In the genomic region with DNA sequence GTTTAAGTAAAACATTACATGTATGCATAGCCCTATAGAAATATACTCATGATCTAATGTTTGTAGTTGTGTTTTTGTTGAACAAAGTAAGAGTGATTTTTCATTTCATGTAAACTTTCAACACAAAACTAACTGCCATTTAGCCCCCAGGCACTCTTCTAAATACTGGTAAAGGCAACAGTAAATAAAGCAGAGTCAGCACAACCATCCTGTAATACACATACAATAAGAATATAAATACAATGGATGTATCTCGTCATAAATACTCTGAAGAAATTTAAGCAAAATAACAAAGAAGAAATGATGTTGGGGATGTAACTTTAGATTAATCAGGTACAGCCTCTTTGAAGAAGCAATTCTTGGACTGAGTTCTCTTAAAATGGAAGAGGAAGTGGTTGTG, we compare ENCODE assay signal across 3 cellular contexts.
TF ChIP-seq lines count a peak whose summit lies in the region.

No MANE protein-coding gene starts in this region.

TF ChIP-seq in A549, 52 proteins besides CTCF, POLR2A, EP300 and RAD21:
- TF ChIP-seq CHD2 (IDR thresholded peaks at IDR 0.05; ENCODE audit: low read length, partially characterized antibody) (no peak), MAFK (IDR thresholded peaks at IDR 0.05; ENCODE audit: partially characterized antibody) (peak; percentile 9)

TF ChIP-seq in IMR-90, 13 proteins besides CTCF, POLR2A, EP300 and RAD21:
- no peak for TF ChIP-seq FOS (IDR thresholded peaks at IDR 0.05; ENCODE audit: low read depth, low read length)
- TF ChIP-seq MAFK (IDR thresholded peaks at IDR 0.05; ENCODE audit: low read depth, low read length) = peak; percentile 71
TF ChIP-seq in IMR-90: peak in this region for 1.

TF ChIP-seq in K562, 482 proteins besides CTCF, POLR2A, EP300 and RAD21:
- TF ChIP-seq GATAD2A (IDR thresholded peaks at IDR 0.05) = no peak
- peak; percentile 25; the same call in 1 of the 2 replicates for TF ChIP-seq ZNF316 (IDR thresholded peaks at IDR 0.05)
- TF ChIP-seq, protein P1, sequence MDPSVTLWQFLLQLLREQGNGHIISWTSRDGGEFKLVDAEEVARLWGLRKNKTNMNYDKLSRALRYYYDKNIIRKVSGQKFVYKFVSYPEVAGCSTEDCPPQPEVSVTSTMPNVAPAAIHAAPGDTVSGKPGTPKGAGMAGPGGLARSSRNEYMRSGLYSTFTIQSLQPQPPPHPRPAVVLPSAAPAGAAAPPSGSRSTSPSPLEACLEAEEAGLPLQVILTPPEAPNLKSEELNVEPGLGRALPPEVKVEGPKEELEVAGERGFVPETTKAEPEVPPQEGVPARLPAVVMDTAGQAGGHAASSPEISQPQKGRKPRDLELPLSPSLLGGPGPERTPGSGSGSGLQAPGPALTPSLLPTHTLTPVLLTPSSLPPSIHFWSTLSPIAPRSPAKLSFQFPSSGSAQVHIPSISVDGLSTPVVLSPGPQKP (CRISPR knock-in tag; IDR thresholded peaks at IDR 0.05) = no peak
- TF ChIP-seq ARNT (IDR thresholded peaks at IDR 0.05) = no peak
- TF ChIP-seq PHB2 (IDR thresholded peaks at IDR 0.05; ENCODE audit: low read depth) = no peak
- TF ChIP-seq C11orf30 (IDR thresholded peaks at IDR 0.05; ENCODE audit: low read depth) = peak; percentile 8; the same call in 1 of the 2 replicates
- no peak for TF ChIP-seq ZNF707 (CRISPR knock-in tag; conservative IDR thresholded peaks at IDR 0.05)
- TF ChIP-seq PTTG1 (tag; IDR thresholded peaks at IDR 0.05; ENCODE audit: low read depth) = no peak
- no peak for TF ChIP-seq SREBF1 (IDR thresholded peaks at IDR 0.05; ENCODE audit: borderline replicate concordance, low read depth, low read length)
- no peak for TF ChIP-seq THRA (IDR thresholded peaks at IDR 0.05)
- no peak for TF ChIP-seq SAP30 (IDR thresholded peaks at IDR 0.05; ENCODE audit: borderline replicate concordance, insufficient read depth, low read depth, low read length, poor library complexity, severe bottlenecking)
